ENCODE assay signal across 9 cellular contexts in the genomic region with DNA sequence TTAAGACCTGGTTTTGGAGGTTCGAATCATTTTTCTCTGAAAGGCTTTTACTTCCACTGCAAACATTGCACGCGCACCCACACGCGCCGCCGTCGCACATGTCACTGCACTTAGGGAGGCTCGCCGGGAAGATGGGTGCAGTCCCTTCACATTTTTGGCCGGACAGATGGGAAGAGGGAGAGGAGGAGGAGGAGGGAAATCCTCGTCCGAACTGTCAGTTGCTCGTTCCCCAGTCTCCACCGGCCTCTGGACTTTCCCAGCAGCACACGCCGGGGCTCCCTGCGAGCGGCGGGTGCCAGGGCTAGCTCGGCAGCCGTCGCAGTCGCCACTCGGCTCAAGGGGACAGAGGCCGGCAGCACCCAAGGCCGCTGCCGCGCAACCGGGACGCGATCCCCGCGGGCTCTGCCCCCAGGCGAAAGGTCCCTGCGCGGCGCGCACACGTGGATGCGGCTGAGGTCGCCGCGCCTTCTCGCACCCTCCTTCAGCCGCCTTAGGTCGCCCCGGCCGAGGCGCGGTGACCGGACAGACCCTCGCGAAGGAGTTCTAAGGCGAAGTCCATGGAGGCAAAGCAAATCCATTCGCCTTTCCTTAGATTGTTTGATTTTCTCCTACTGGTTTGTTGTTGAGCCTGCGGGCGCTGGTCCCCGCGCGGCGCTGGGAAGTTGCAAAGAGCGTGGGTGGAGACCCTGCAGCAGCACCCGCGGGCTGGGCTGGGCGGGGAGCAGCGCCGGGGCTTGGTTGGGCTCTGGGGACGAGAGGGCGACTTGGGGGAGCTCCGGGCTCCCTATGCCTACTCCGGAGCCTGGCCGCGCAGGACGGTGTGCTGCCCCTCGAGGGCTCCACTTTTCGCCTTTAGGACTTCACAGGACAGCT. TPM values are rescaled to one million over a fixed set of nuclear protein-coding genes. Genes with fewer than 3 reads are reported as not detected.
DNase-seq lines count a peak whose midpoint lies in the region; ATAC-seq and TF ChIP-seq lines count a peak whose summit lies in the region.
"Had no signal": no experiment of that assay in that cellular context is flagged by ENCODE, and none has a peak within 500 bp of the region (broad histone marks: within the 10 kb centered on the region; RNA-seq: fewer than 3 reads in every experiment).

No MANE protein-coding gene starts in this region.

- H3K27me3 ChIP-seq in right atrium auricular region (peaks cover 6 to 7% of the 10 kb centered on the region in 2 donors), skeletal muscle satellite cell (ENCODE audit: control insufficient read depth, insufficient read depth, low read length) (no peaks in the 10 kb centered on the region)

- H3K27ac ChIP-seq in right atrium auricular region: no peak overlapping the region

- H3K9ac ChIP-seq in skeletal muscle satellite cell (ENCODE audit: low read depth, low read length): peak overlapping the region; percentile 76

- H3K36me3 ChIP-seq in right atrium auricular region: no peaks in the 10 kb centered on the region
- no peaks in the 10 kb centered on the region for H3K36me3 ChIP-seq in skeletal muscle satellite cell (ENCODE audit: insufficient read depth, low read length)

- DNase-seq in NCI-H2029 (lab: John Stamatoyannopoulos, UW) (peak; percentile 3), NCI-H2029 treated with DMSO at 0.1 percent for 48 hours (lab: John Stamatoyannopoulos, UW) (no peak), NCI-H748 (lab: John Stamatoyannopoulos, UW; ENCODE audit: unreplicated experiment) (peak; percentile 71), activated gamma-delta T cell treated with Interleukin-2 at 50 U/mL for 16 hours (peak; percentile 35), right atrium auricular region (ENCODE audit: low spot score) (no peak), globus pallidus (ENCODE audit: low spot score) (no peak)

- peak; percentile 3 for ATAC-seq in HG02884 (IDR thresholded peaks at IDR 0.05; ENCODE audit: unreplicated experiment)

- H3K4me1 ChIP-seq in right atrium auricular region: peaks cover 0 to 24% of the 10 kb centered on the region in 2 donors
- peaks cover 24% of the 10 kb centered on the region for H3K4me1 ChIP-seq in skeletal muscle satellite cell (ENCODE audit: control insufficient read depth, insufficient read depth, low read length)

- no peak for TF ChIP-seq CTCF in right atrium auricular region (IDR thresholded peaks at IDR 0.05)

- H3K4me3 ChIP-seq in right atrium auricular region (peak overlapping the region; percentile 45 to 59), skeletal muscle satellite cell (ENCODE audit: low read length) (peak overlapping the region; percentile 78)

- H3K4me2 ChIP-seq in skeletal muscle satellite cell (ENCODE audit: low read length): peak overlapping the region; percentile 96

- H3K9me3 ChIP-seq in right atrium auricular region: no peaks in the 10 kb centered on the region
- H3K9me3 ChIP-seq in skeletal muscle satellite cell (replicated peaks; ENCODE audit: low read length): no peaks in the 10 kb centered on the region

RNA-seq across cellular contexts. Expression of a gene that starts 1.2 kb away (rescaled TPM):
- total RNA-seq in right atrium auricular region: under 1 TPM in 1 of 2 donors, not detected in 1; 0.16 TPM
- total RNA-seq in skeletal muscle satellite cell (2012; rRNA removed): 0.22 and 0.25 TPM in 2 replicates
- total RNA-seq: renal cortical epithelial cell had no signal

Comparison
In these comparisons a context has a peak if more than half of its experiments do, and no peak if none do; other contexts are left out.
1. DNase-seq: peak in NCI-H2029 (single experiment), NCI-H748 (single experiment) and activated gamma-delta T cell treated with Interleukin-2 at 50 U/mL for 16 hours (single experiment); none in NCI-H2029 treated with DMSO at 0.1 percent for 48 hours (single experiment), right atrium auricular region (single experiment) and globus pallidus (single experiment).